22 cellular contexts compared by ENCODE assay signal in the genomic region with DNA sequence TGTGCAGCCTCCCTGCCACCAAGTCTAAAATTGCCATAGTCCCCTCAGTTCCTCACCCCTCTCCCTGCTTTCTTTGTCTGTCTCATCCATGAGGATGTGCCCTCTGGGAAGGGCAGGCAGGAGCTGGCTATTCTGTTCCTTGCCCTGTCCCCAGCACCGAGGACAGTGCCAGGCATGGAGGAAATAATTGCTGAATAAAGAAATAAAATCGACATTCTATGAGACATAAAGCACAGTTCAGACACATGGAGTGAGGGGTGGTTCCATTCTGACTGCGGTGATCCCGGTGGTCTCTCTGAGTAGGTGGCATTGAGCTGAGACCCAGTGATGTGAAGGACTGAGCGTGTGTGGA. TPM values are rescaled to one million over a fixed set of nuclear protein-coding genes. Genes with fewer than 3 reads are reported as not detected.
DNase-seq lines count a peak whose midpoint lies in the region; ATAC-seq and TF ChIP-seq lines count a peak whose summit lies in the region.
"Had no signal": no experiment of that assay in that cellular context is flagged by ENCODE, and none has a peak within 500 bp of the region (broad histone marks: within the 10 kb centered on the region; RNA-seq: fewer than 3 reads in every experiment).

No MANE protein-coding gene starts in this region.

- WGBS in GM23248 (ENCODE audit: low coverage in 1 of 2, low lambda C conversion rate in 2 of 2, missing lambda C conversion rate in 2 of 2), 2 experiments: 50 to 52% methylated on average over 5 of the region's 5 CpGs

- H3K27ac ChIP-seq in BLaER1 treated with 17β-estradiol and CSF1 and Interleukin-3, amounts not matched to agents 10 nM and 100 nM: 0 out of 22 replicates have a peak overlapping the region, but pooled peaks of 1 of the 11 experiments have one; percentile 2
- H3K27ac ChIP-seq in CD8-positive, alpha-beta T cell (ENCODE audit: low read depth, low read length): no peak overlapping the region
- H3K27ac ChIP-seq in GM23248: no peak overlapping the region
- H3K27ac ChIP-seq: KMS-11, Peyer's patch had no signal

- no peaks in the 10 kb centered on the region for H3K9me2 ChIP-seq in GM23248 (ENCODE audit: insufficient read depth)

- no peak overlapping the region for H3K4me3 Mint-ChIP-seq in CD8-positive, alpha-beta T cell
- H3K4me3 Mint-ChIP-seq in brain: peak overlapping the region in 1 of 5 experiments; percentile 3
- H3K4me3 Mint-ChIP-seq in stimulated activated effector memory CD8-positive, alpha-beta T cell treated with anti-CD3 and anti-CD28 coated beads, Interleukin-12 subunit alpha, Interleukin-12 subunit beta, amount 100 ng/mL, for 72 hours: no peak overlapping the region
- H3K4me3 Mint-ChIP-seq: CD14-positive monocyte had no signal

- H3K4me2 ChIP-seq in BLaER1 treated with 17β-estradiol and CSF1 and Interleukin-3, amounts not matched to agents 10 nM and 100 nM: peak overlapping the region in 6 of 11 experiments; percentile 38 to 64 (median 60); a peak in 7 of 22 replicates
- no peak overlapping the region for H3K4me2 ChIP-seq in GM23248 (ENCODE audit: unreplicated experiment)
- H3K4me2 ChIP-seq: KMS-11 had no signal

- H2AFZ ChIP-seq in GM23248: no peak overlapping the region

- no peak for ATAC-seq in CD8-positive, alpha-beta T cell
- no peak for ATAC-seq in stimulated activated effector memory CD8-positive, alpha-beta T cell treated with anti-CD3 and anti-CD28 coated beads, Interleukin-12 subunit alpha, Interleukin-12 subunit beta, amount 100 ng/mL, for 72 hours
- no peak for ATAC-seq in HG03378 (IDR thresholded peaks at IDR 0.05; ENCODE audit: unreplicated experiment)

- H3K9me3 ChIP-seq in BLaER1 treated with 17β-estradiol and CSF1 and Interleukin-3, amounts not matched to agents 10 nM and 100 nM (replicated peaks in 1 of 11): no peaks in the 10 kb centered on the region
- H3K9me3 ChIP-seq in CD8-positive, alpha-beta T cell (ENCODE audit: low read length): no peaks in the 10 kb centered on the region
- H3K9me3 ChIP-seq in GM23248 (ENCODE audit: low read depth): no peaks in the 10 kb centered on the region
- H3K9me3 ChIP-seq: Peyer's patch had no signal

- no peak for TF ChIP-seq CTCF in CD8-positive, alpha-beta T cell (IDR thresholded peaks at IDR 0.05)
- no peak for TF ChIP-seq CTCF in brain (conservative IDR thresholded peaks at IDR 0.05)

- H3K4me3 ChIP-seq in BLaER1 treated with 17β-estradiol and CSF1 and Interleukin-3, amounts not matched to agents 10 nM and 100 nM: no peak overlapping the region
- H3K4me3 ChIP-seq in CD8-positive, alpha-beta T cell (ENCODE audit: low read depth, low read length): no peak overlapping the region
- H3K4me3 ChIP-seq in GM23248: no peak overlapping the region
- H3K4me3 ChIP-seq: Peyer's patch had no signal

- H3K4me1 ChIP-seq in BLaER1 treated with 17β-estradiol and CSF1 and Interleukin-3, amounts not matched to agents 10 nM and 100 nM: peaks cover 36 to 79% (median 69%) of the 10 kb centered on the region in 10 experiments
- H3K4me1 ChIP-seq in CD8-positive, alpha-beta T cell (ENCODE audit: insufficient read depth, low read length): peaks cover 13% of the 10 kb centered on the region
- no peaks in the 10 kb centered on the region for H3K4me1 ChIP-seq in GM23248 (ENCODE audit: insufficient read depth)
- H3K4me1 ChIP-seq: Peyer's patch had no signal

- CTCF ChIA-PET in CD8-positive, alpha-beta T cell (lab: Charles Lee): interaction anchor here (1.1 to 1.5 kb wide), 2 partner anchors 44 to 87 kb away, joined by 3 read pairs; no protein-coding TSS in a partner anchor

- intact Hi-C loops in CD8-positive, alpha-beta T cell (cut with DNase I, micrococcal nuclease): no loop called here

- no peaks in the 10 kb centered on the region for H3K79me2 ChIP-seq in GM23248 (ENCODE audit: insufficient read depth)

- no peaks in the 10 kb centered on the region for H3K27me3 Mint-ChIP-seq in CD8-positive, alpha-beta T cell (ENCODE audit: low read depth)
- no peaks in the 10 kb centered on the region for H3K27me3 Mint-ChIP-seq in brain

- peaks cover 0 to 9% (median 0%) of the 10 kb centered on the region in 11 experiments; a peak in 1 of 22 replicates for H3K27me3 ChIP-seq in BLaER1 treated with 17β-estradiol and CSF1 and Interleukin-3, amounts not matched to agents 10 nM and 100 nM
- H3K27me3 ChIP-seq in CD8-positive, alpha-beta T cell (ENCODE audit: insufficient read depth, low read length): no peaks in the 10 kb centered on the region
- peaks cover 32% of the 10 kb centered on the region for H3K27me3 ChIP-seq in GM23248 (replicated peaks; ENCODE audit: insufficient read depth)
- H3K27me3 ChIP-seq: Peyer's patch had no signal

- no peak for DNase-seq in CD8-positive, alpha-beta T cell
- no peak for DNase-seq in stimulated activated effector memory CD8-positive, alpha-beta T cell treated with anti-CD3 and anti-CD28 coated beads, Interleukin-12 subunit alpha, Interleukin-12 subunit beta, amount 100 ng/mL, for 72 hours (ENCODE audit: low spot score in 2 of 2)
- DNase-seq in NK-92 (lab: John Stamatoyannopoulos, UW; ENCODE audit: unreplicated experiment) (no peak), GM23248 (no peak)
- DNase-seq: IMR-90, NCI-H1092, NCI-H1417 treated with DMSO at 0.1 percent for 48 hours, NCI-H1694 treated with DMSO at 0.1 percent for 48 hours, NCI-H2081 treated with DMSO at 0.1 percent for 48 hours, NCI-H2171, NCI-H226, NCI-H510A, NCI-H69, OCI-M1, Peyer's patch, SHP77 treated with DMSO at 0.1 percent for 48 hours, SW 1271 had no signal

- in situ Hi-C loops in GM23248 (cut with MboI): no loop called here

- H3K36me3 Mint-ChIP-seq in CD8-positive, alpha-beta T cell: no peaks in the 10 kb centered on the region
- H3K36me3 Mint-ChIP-seq in brain: no peaks in the 10 kb centered on the region
- no peaks in the 10 kb centered on the region for H3K36me3 Mint-ChIP-seq in stimulated activated effector memory CD8-positive, alpha-beta T cell treated with anti-CD3 and anti-CD28 coated beads, Interleukin-12 subunit alpha, Interleukin-12 subunit beta, amount 100 ng/mL, for 72 hours

- peak overlapping the region; percentile 18 for H3K27ac Mint-ChIP-seq in CD8-positive, alpha-beta T cell
- H3K27ac Mint-ChIP-seq in brain: peak overlapping the region in 3 of 5 experiments; percentile 20 to 83 (median 49)
- H3K27ac Mint-ChIP-seq in stimulated activated effector memory CD8-positive, alpha-beta T cell treated with anti-CD3 and anti-CD28 coated beads, Interleukin-12 subunit alpha, Interleukin-12 subunit beta, amount 100 ng/mL, for 72 hours: peak overlapping the region; percentile 3
- H3K27ac Mint-ChIP-seq: CD14-positive monocyte had no signal

- no peaks in the 10 kb centered on the region for H3F3A ChIP-seq in GM23248 (ENCODE audit: insufficient read depth)

- no peaks in the 10 kb centered on the region for H4K20me1 ChIP-seq in BLaER1 treated with 17β-estradiol and CSF1 and Interleukin-3, amounts not matched to agents 10 nM and 100 nM
- H4K20me1 ChIP-seq in GM23248 (ENCODE audit: insufficient read depth): no peaks in the 10 kb centered on the region

- H3K9ac ChIP-seq in BLaER1 treated with 17β-estradiol and CSF1 and Interleukin-3, amounts not matched to agents 10 nM and 100 nM: peak overlapping the region in 3 of 11 experiments; percentile 11 to 66 (median 61); a peak in 4 of 22 replicates
- H3K9ac ChIP-seq in GM23248: no peak overlapping the region
- H3K9ac ChIP-seq: KMS-11 had no signal

- no peaks in the 10 kb centered on the region for H3K9me3 Mint-ChIP-seq in CD8-positive, alpha-beta T cell
- H3K9me3 Mint-ChIP-seq in brain: peaks cover 0 to 4% (median 0%) of the 10 kb centered on the region in 5 experiments
- no peaks in the 10 kb centered on the region for H3K9me3 Mint-ChIP-seq in stimulated activated effector memory CD8-positive, alpha-beta T cell treated with anti-CD3 and anti-CD28 coated beads, Interleukin-12 subunit alpha, Interleukin-12 subunit beta, amount 100 ng/mL, for 72 hours

- H3K36me3 ChIP-seq in BLaER1 treated with 17β-estradiol and CSF1 and Interleukin-3, amounts not matched to agents 10 nM and 100 nM: no peaks in the 10 kb centered on the region
- H3K36me3 ChIP-seq in CD8-positive, alpha-beta T cell (ENCODE audit: insufficient read depth, low read length): no peaks in the 10 kb centered on the region
- H3K36me3 ChIP-seq in GM23248 (ENCODE audit: low read depth): no peaks in the 10 kb centered on the region
- H3K36me3 ChIP-seq: Peyer's patch had no signal

- H3K4me1 Mint-ChIP-seq in CD8-positive, alpha-beta T cell (ENCODE audit: low read depth): peaks cover 14% of the 10 kb centered on the region
- H3K4me1 Mint-ChIP-seq in brain: peaks cover 37% of the 10 kb centered on the region
- H3K4me1 Mint-ChIP-seq in stimulated activated effector memory CD8-positive, alpha-beta T cell treated with anti-CD3 and anti-CD28 coated beads, Interleukin-12 subunit alpha, Interleukin-12 subunit beta, amount 100 ng/mL, for 72 hours: peaks cover 6% of the 10 kb centered on the region

- POLR2A ChIA-PET in CD8-positive, alpha-beta T cell (lab: Charles Lee): no interaction called here

RNA-seq across cellular contexts. Expression of a gene that starts 23.5 kb away (rescaled TPM):
- total RNA-seq in CD8-positive, alpha-beta T cell: 10 to 100 TPM; 39.1 to 39.7 TPM
- polyA plus RNA-seq in brain (ENCODE audit: insufficient read depth, low read depth, low replicate concordance) (36.1 TPM), GM23248 (2016; fragmentation: Nextera tagmentation; extraction: Ambion mirVana) (7.9 and 8.3 TPM in 2 replicates)
- total RNA-seq in GM23248 (2014; rRNA removed; shearing (Covaris generic)): 5.2 and 8.7 TPM in 2 replicates
